In the genomic region with DNA sequence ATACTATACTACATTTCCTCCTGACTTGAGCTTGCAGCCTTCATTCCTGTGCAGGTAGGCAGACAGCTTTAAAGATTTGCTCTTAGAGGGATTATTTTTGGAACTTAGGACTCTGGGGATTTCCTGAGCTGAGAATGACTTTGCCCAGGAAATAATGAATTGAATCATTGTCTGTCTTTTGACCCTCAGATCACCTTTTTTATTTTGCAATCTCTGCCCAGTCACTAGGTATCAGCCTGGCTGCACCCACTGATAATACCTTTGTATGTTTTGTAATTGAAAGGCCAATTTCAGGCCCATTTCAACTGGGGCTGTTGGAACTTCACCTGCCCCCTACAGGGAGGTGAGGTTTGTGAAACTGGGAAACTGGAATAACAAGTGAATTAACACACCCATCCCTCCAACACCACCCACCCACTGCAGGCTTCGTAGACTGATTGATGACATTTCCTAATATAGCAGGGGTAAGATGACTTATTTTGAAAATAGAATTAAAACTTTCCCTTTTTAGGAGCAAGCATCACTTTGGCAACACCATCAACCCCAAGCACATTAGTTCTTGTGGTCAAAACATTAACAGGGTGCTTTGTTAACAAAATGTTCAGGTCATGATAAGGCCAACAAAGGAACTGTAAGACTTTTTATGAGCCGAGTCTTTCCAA, we compare ENCODE assay signal across 13 cellular contexts.
DNase-seq lines count a peak whose midpoint lies in the region; ATAC-seq, FAIRE-seq and TF ChIP-seq lines count a peak whose summit lies in the region.
"Had no signal": no experiment of that assay in that cellular context is flagged by ENCODE, and none has a peak within 500 bp of the region (broad histone marks: within the 10 kb centered on the region; RNA-seq: fewer than 3 reads in every experiment).

No MANE protein-coding gene starts in this region.

- in situ Hi-C loops in HepG2 (cut with HindIII; ENCODE audit: extremely low pct_ligation_motif_present, low pct_unique_long_range_greater_than_20kb): no loop called here
- in situ Hi-C loops in HAP-1 (cut with MboI; ENCODE audit: low sequenced_read_pairs): no loop called here

- no peak for TF ChIP-seq POLR2A in GM12892 (IDR thresholded peaks at IDR 0.05; ENCODE audit: low read depth, low read length)
- no peak for TF ChIP-seq POLR2A in HepG2 (IDR thresholded peaks at IDR 0.05; ENCODE audit: insufficient read depth in 1 of 2, low read depth in 2 of 2, low read length in 2 of 2)

- intact Hi-C loops in MCF 10A (cut with micrococcal nuclease): no loop called here
- intact Hi-C loops in HepG2 (cut with micrococcal nuclease; ENCODE audit: unreplicated experiment): loop anchor here (2.0 kb wide), 1 partner anchor 22 kb away; no protein-coding TSS in a partner anchor

- no peaks in the 10 kb centered on the region for H3K9me3 Mint-ChIP-seq in MCF 10A (ENCODE audit: unreplicated experiment)

- TF ChIP-seq CTCF in MCF 10A (IDR thresholded peaks at IDR 0.05; ENCODE audit: unreplicated experiment): no peak
- 0 out of 2 replicates have a peak, but pooled peaks have one; percentile 4 for TF ChIP-seq CTCF in HepG2 (CRISPR knock-in tag; IDR thresholded peaks at IDR 0.05)

- H3K4me1 ChIP-seq in HepG2 (ENCODE audit: insufficient read depth, low read length): peaks cover 25% of the 10 kb centered on the region
- peaks cover 4% of the 10 kb centered on the region; the same call in 1 of the 2 replicates for H3K4me1 ChIP-seq in HAP-1
- H3K4me1 ChIP-seq: upper lobe of left lung had no signal

- H3K4me3 ChIP-seq in HepG2 (replicated peaks in 1 of 3; ENCODE audit: insufficient read depth in 1 of 3, low read depth in 2 of 3, low read length in 3 of 3): no peak overlapping the region
- no peak overlapping the region for H3K4me3 ChIP-seq in H7 (ENCODE audit: insufficient read depth, low read depth, low read length)
- no peak overlapping the region for H3K4me3 ChIP-seq in HAP-1
- H3K4me3 ChIP-seq: MG63, upper lobe of left lung had no signal

- peaks cover 10% of the 10 kb centered on the region for H3K4me1 Mint-ChIP-seq in MCF 10A (ENCODE audit: insufficient read depth, unreplicated experiment)

- peak overlapping the region; percentile 6 for H3K27ac ChIP-seq in HepG2 (ENCODE audit: extremely low read length, insufficient read depth, low read length)
- H3K27ac ChIP-seq: upper lobe of left lung had no signal

- TF ChIP-seq EP300 in HepG2 (IDR thresholded peaks at IDR 0.05; ENCODE audit: low read depth in 2 of 2, low read length in 2 of 2) (peak in 1 of 2 experiments; percentile 56; a peak in 1 of 4 replicates), HepG2 (CRISPR knock-in tag; IDR thresholded peaks at IDR 0.05; ENCODE audit: borderline replicate concordance) (no peak)

- CTCF ChIA-PET in MCF 10A (lab: Yijun Ruan, JAX): interaction anchor here (0.6 kb wide), 2 partner anchors 67 to 1236 kb away, joined by 3 read pairs; no protein-coding TSS in a partner anchor
- CTCF ChIA-PET in HepG2 (lab: Yijun Ruan, JAX; ENCODE audit: low intra/inter-chr PET ratio, low total read pairs): no interaction called here

- peak; percentile 51 for FAIRE-seq in GM12892 (lab: Jason Lieb, UNC)
- no peak for FAIRE-seq in HepG2 (lab: Jason Lieb, UNC)

- no peak for TF ChIP-seq RAD21 in HepG2 (CRISPR knock-in tag; IDR thresholded peaks at IDR 0.05)

- H3K9me3 ChIP-seq in HepG2 (ENCODE audit: low read length): no peaks in the 10 kb centered on the region
- no peaks in the 10 kb centered on the region for H3K9me3 ChIP-seq in HAP-1
- H3K9me3 ChIP-seq: MG63, upper lobe of left lung had no signal

- no peak overlapping the region for H2AFZ ChIP-seq in HepG2 (ENCODE audit: low read length)

- peak; percentile 41 for ATAC-seq in HG03354 (IDR thresholded peaks at IDR 0.05; ENCODE audit: poor library complexity, severe bottlenecking, unreplicated experiment)
- ATAC-seq in HepG2: peak; percentile 89

- peaks cover 3% of the 10 kb centered on the region in 2 experiments; a peak in 2 of 5 replicates for H3K36me3 ChIP-seq in HepG2 (replicated peaks in 1 of 2; ENCODE audit: control insufficient read depth in 1 of 2, insufficient read depth in 2 of 2, low read length in 2 of 2)
- no peaks in the 10 kb centered on the region for H3K36me3 ChIP-seq in H7 (replicated peaks; ENCODE audit: control insufficient read depth, insufficient read depth, low read length)
- H3K36me3 ChIP-seq in HAP-1 (replicated peaks): no peaks in the 10 kb centered on the region
- H3K36me3 ChIP-seq: MG63, upper lobe of left lung had no signal

- BruUV-seq in MCF 10A (replicated peaks; lab: Mats Ljungman, UMichigan) (no TSS peak), HepG2 (replicated peaks; lab: Mats Ljungman, UMichigan) (no TSS peak)

- POLR2A ChIA-PET in MCF 10A (lab: Yijun Ruan, JAX): no interaction called here
- POLR2A ChIA-PET in HepG2 (lab: Yijun Ruan, JAX): no interaction called here

- no peaks in the 10 kb centered on the region for H3K27me3 ChIP-seq in HepG2 (ENCODE audit: control insufficient read depth in 1 of 2, insufficient read depth in 2 of 2, low read length in 2 of 2)
- no peaks in the 10 kb centered on the region for H3K27me3 ChIP-seq in H7 (ENCODE audit: control insufficient read depth, insufficient read depth, low read length)
- 0 out of 2 replicates have a peak, but pooled peaks cover 2% of the 10 kb centered on the region for H3K27me3 ChIP-seq in HAP-1 (ENCODE audit: low read depth)
- H3K27me3 ChIP-seq: MG63, upper lobe of left lung had no signal

- H3K27ac Mint-ChIP-seq in MCF 10A (ENCODE audit: low read depth, unreplicated experiment): no peak overlapping the region

- H3K4me3 Mint-ChIP-seq in MCF 10A (ENCODE audit: unreplicated experiment): no peak overlapping the region

- no peak for DNase-seq in GM12892 (ENCODE audit: insufficient read length)
- DNase-seq in MCF 10A (ENCODE audit: unreplicated experiment): peak; percentile 58
- peak; percentile 83 for DNase-seq in HepG2 (ENCODE audit: low spot score)
- DNase-seq in MV-4-11 (lab: John Stamatoyannopoulos, UW): no peak
- no peak for DNase-seq in H7
- no peak for DNase-seq in HAP-1 (ENCODE audit: low spot score in 2 of 2)
- no peak for DNase-seq in epidermal melanocyte (ENCODE audit: insufficient read length, low spot score)
- DNase-seq: AML-193, amniotic stem cell, MG63, NCI-H446 treated with DMSO at 0.1 percent for 48 hours, upper lobe of left lung had no signal

- WGBS in HepG2 (ENCODE audit: low lambda C conversion rate): 98% methylated on average over 2 of the region's 2 CpGs

- no peaks in the 10 kb centered on the region for H3K79me2 ChIP-seq in HepG2 (ENCODE audit: insufficient read depth, low read length)

- no peak overlapping the region for H3K4me2 ChIP-seq in HepG2 (ENCODE audit: low read depth, low read length)

- H3K36me3 Mint-ChIP-seq in MCF 10A (ENCODE audit: insufficient read depth, unreplicated experiment): no peaks in the 10 kb centered on the region

- no peaks in the 10 kb centered on the region for H4K20me1 ChIP-seq in HepG2 (ENCODE audit: insufficient read depth, low read length)

- H3K27me3 Mint-ChIP-seq in MCF 10A (ENCODE audit: insufficient read depth, unreplicated experiment): no peaks in the 10 kb centered on the region

- no peak overlapping the region for H3K9ac ChIP-seq in HepG2 (ENCODE audit: insufficient read depth, low read depth, low read length)

TF ChIP-seq in HepG2, 621 proteins besides CTCF, POLR2A, EP300 and RAD21 (continues in another document):
- TF ChIP-seq AKNA (CRISPR knock-in tag; IDR thresholded peaks at IDR 0.05; ENCODE audit: borderline replicate concordance) (no peak), GABPB1 (CRISPR knock-in tag; IDR thresholded peaks at IDR 0.05) (no peak), GFI1 (CRISPR knock-in tag; IDR thresholded peaks at IDR 0.05; ENCODE audit: borderline replicate concordance) (peak; percentile 93), HNRNPUL1 (IDR thresholded peaks at IDR 0.05; ENCODE audit: low read depth, low read length) (no peak), ZNF589 (CRISPR knock-in tag; conservative IDR thresholded peaks at IDR 0.05) (no peak), GATAD2A (CRISPR knock-in tag; IDR thresholded peaks at IDR 0.05) (0 out of 2 replicates have a peak, but pooled peaks have one; percentile 19)

Comparison
In these comparisons a context has a peak if more than half of its experiments do, and no peak if none do; other contexts are left out.
1. DNase-seq: peak in MCF 10A (single experiment) and HepG2 (single experiment); none in GM12892 (single experiment), MV-4-11 (single experiment), H7 (single experiment), HAP-1 (0 of 2) and epidermal melanocyte (single experiment).